Comparison of ENCODE assay signal across 12 cellular contexts in the genomic region with DNA sequence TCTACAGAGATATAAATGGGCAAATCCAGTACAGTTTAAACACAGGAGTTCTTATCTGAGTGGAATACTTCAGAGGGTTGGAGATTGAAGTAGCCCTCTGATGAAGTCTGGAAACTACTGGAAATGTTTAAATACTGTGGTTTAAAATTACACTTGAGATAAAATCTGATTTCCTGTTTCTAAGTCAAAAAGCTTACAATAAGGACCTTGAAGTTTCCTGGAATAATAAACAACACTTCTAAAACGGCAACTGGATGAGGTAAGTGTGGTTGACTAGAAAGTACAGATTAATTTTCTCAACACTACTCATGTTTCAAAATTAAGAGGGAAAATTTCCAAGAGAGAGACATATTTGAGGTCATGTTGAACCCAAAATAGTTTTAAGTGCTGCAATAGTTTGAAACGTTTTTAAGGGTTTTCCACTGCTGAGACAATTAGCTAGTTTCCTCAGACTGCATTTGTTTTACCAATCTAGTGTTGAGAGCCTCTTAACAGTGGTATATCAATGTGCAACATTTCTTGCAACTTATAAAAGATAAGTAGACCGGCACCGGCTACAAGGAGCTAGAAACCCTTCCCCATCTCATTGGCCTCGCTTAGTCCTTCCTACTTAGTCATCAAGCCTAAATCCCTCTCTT. TPM values are rescaled to one million over a fixed set of nuclear protein-coding genes. Genes with fewer than 3 reads are reported as not detected.
DNase-seq lines count a peak whose midpoint lies in the region; ATAC-seq and TF ChIP-seq lines count a peak whose summit lies in the region.
"Had no signal": no experiment of that assay in that cellular context is flagged by ENCODE, and none has a peak within 500 bp of the region (broad histone marks: within the 10 kb centered on the region; RNA-seq: fewer than 3 reads in every experiment).

No MANE protein-coding gene starts in this region.

- no TSS peak for BruUV-seq in IMR-90 (replicated peaks; lab: Mats Ljungman, UMichigan)

- H3K4me3 Mint-ChIP-seq in CD4-positive, alpha-beta T cell = no peak overlapping the region
- no peak overlapping the region for H3K4me3 Mint-ChIP-seq in activated naive CD8-positive, alpha-beta T cell treated with anti-CD3 and anti-CD28 coated beads, Interleukin-2, amount 50 U/mL, for 24 hours
- no peak overlapping the region for H3K4me3 Mint-ChIP-seq in mesothelial cell of epicardium

- no peak overlapping the region for H3K14ac ChIP-seq in IMR-90 (replicated peaks; ENCODE audit: low read depth, low read length)

- intact Hi-C loops in CD4-positive, alpha-beta T cell (cut with DNase I, micrococcal nuclease) = loop anchor here in 1 of 2 experiments (1.0 to 2.0 kb wide), 3 partner anchors 13 to 25 kb away; no protein-coding TSS in a partner anchor
- intact Hi-C loops in IMR-90 (cut with micrococcal nuclease) = no loop called here
- intact Hi-C loops in lower lobe of right lung (cut with DNase I) = no loop called here

- no peaks in the 10 kb centered on the region for H3K9me1 ChIP-seq in IMR-90 (ENCODE audit: insufficient read depth, low read length)

- TF ChIP-seq RAD21 in IMR-90 (IDR thresholded peaks at IDR 0.05; ENCODE audit: low read length) = no peak

- H3K27me3 Mint-ChIP-seq in CD4-positive, alpha-beta T cell = no peaks in the 10 kb centered on the region
- H3K27me3 Mint-ChIP-seq in activated naive CD8-positive, alpha-beta T cell treated with anti-CD3 and anti-CD28 coated beads, Interleukin-2, amount 50 U/mL, for 24 hours = no peaks in the 10 kb centered on the region
- peaks cover 27% of the 10 kb centered on the region for H3K27me3 Mint-ChIP-seq in mesothelial cell of epicardium (ENCODE audit: low read depth)

- in situ Hi-C loops in IMR-90 (cut with MboI; ENCODE audit: low sequenced_read_pairs) = no loop called here

- H4K5ac ChIP-seq in IMR-90 (ENCODE audit: low read depth, low read length) = no peak overlapping the region

- no peak overlapping the region for H2AK9ac ChIP-seq in IMR-90 (replicated peaks; ENCODE audit: low read depth, low read length, poor library complexity)

- dilution Hi-C loops in IMR-90 (cut with HindIII; ENCODE audit: low sequenced_read_pairs, unreplicated experiment) = no loop called here

- no peak overlapping the region for H2AFZ ChIP-seq in IMR-90 (replicated peaks; ENCODE audit: low read length, poor library complexity)

- CTCF ChIA-PET in CD4-positive, alpha-beta T cell (lab: Charles Lee) = interaction anchor here (1.0 to 3.2 kb wide), 9 partner anchors 9 to 151 kb away, joined by 3 to 13 read pairs (median 6); no protein-coding TSS in a partner anchor
- CTCF ChIA-PET in IMR-90 (lab: Yijun Ruan, JAX) = interaction anchor here (0.5 kb wide), 1 partner anchor 18 kb away, joined by 3 read pairs; no protein-coding TSS in a partner anchor

- no peak overlapping the region for H2BK20ac ChIP-seq in IMR-90 (ENCODE audit: low read depth, low read length)

- peak overlapping the region; percentile 54; the same call in 1 of the 2 replicates for H3K4me2 ChIP-seq in IMR-90 (ENCODE audit: low read depth, low read length)

- no peaks in the 10 kb centered on the region for H3K79me1 ChIP-seq in IMR-90 (ENCODE audit: low read depth in 1 of 2, low read length in 2 of 2)

- H3K27ac Mint-ChIP-seq in CD4-positive, alpha-beta T cell = no peak overlapping the region
- H3K27ac Mint-ChIP-seq in activated naive CD8-positive, alpha-beta T cell treated with anti-CD3 and anti-CD28 coated beads, Interleukin-2, amount 50 U/mL, for 24 hours = no peak overlapping the region
- H3K27ac Mint-ChIP-seq in mesothelial cell of epicardium = no peak overlapping the region

- no peak for TF ChIP-seq CTCF in CD4-positive, alpha-beta T cell (IDR thresholded peaks at IDR 0.05)
- TF ChIP-seq CTCF in IMR-90 (conservative IDR thresholded peaks at IDR 0.05; ENCODE audit: low read depth, low read length) (no peak), lower lobe of right lung (IDR thresholded peaks at IDR 0.05) (no peak), mesothelial cell of epicardium (IDR thresholded peaks at IDR 0.05; ENCODE audit: unreplicated experiment) (no peak)

- H3K27me3 ChIP-seq in CD4-positive, alpha-beta T cell (ENCODE audit: control insufficient read depth, insufficient read depth, low read length) = no peaks in the 10 kb centered on the region
- no peaks in the 10 kb centered on the region for H3K27me3 ChIP-seq in IMR-90 (ENCODE audit: control insufficient read depth, insufficient read depth, low read length)
- H3K27me3 ChIP-seq in lower lobe of right lung (ENCODE audit: low read depth) = no peaks in the 10 kb centered on the region
- H3K27me3 ChIP-seq: ascending aorta, gastrocnemius medialis had no signal

- POLR2A ChIA-PET in CD4-positive, alpha-beta T cell (lab: Charles Lee) = interaction anchor here (0.6 to 8.1 kb wide), 12 partner anchors 11 to 569 kb away, joined by 3 to 138 read pairs (median 9); a partner anchor contains a TSS
- POLR2A ChIA-PET in IMR-90 (lab: Charles Lee; ENCODE audit: unreplicated experiment) = no interaction called here

- no peaks in the 10 kb centered on the region for H4K20me1 ChIP-seq in IMR-90 (ENCODE audit: insufficient read depth, low read length)

- H3K56ac ChIP-seq in IMR-90 (ENCODE audit: extremely low read depth, insufficient read depth, low read length) = no peak overlapping the region

- H3K36me3 ChIP-seq in IMR-90 (ENCODE audit: control insufficient read depth, insufficient read depth, low read length) (no peaks in the 10 kb centered on the region), lower lobe of right lung (no peaks in the 10 kb centered on the region)
- H3K36me3 ChIP-seq: ascending aorta, gastrocnemius medialis had no signal

- peak overlapping the region; percentile 51 for H3K27ac ChIP-seq in CD4-positive, alpha-beta T cell (ENCODE audit: low read depth, low read length)
- peak overlapping the region; percentile 55; the same call in 1 of the 2 replicates for H3K27ac ChIP-seq in IMR-90 (ENCODE audit: insufficient read depth, low read length)
- H3K27ac ChIP-seq in lower lobe of right lung = peak overlapping the region; percentile 25
- H3K27ac ChIP-seq: ascending aorta, gastrocnemius medialis had no signal

- H3K9ac ChIP-seq in IMR-90 (ENCODE audit: low read depth, low read length) = no peak overlapping the region

- WGBS in IMR-90 (ENCODE audit: extremely low coverage in 2 of 2, insufficient read length in 1 of 2), 2 experiments = no CpG with 5 or more reads among the region's 5 CpGs

- no peak overlapping the region for H3K4me3 ChIP-seq in IMR-90 (ENCODE audit: insufficient read depth, low read depth, low read length)
- no peak overlapping the region for H3K4me3 ChIP-seq in lower lobe of right lung
- H3K4me3 ChIP-seq: ascending aorta, gastrocnemius medialis had no signal

- H3K36me3 Mint-ChIP-seq in CD4-positive, alpha-beta T cell (ENCODE audit: low read depth) = no peaks in the 10 kb centered on the region
- H3K36me3 Mint-ChIP-seq in activated naive CD8-positive, alpha-beta T cell treated with anti-CD3 and anti-CD28 coated beads, Interleukin-2, amount 50 U/mL, for 24 hours (ENCODE audit: low read depth) = no peaks in the 10 kb centered on the region
- H3K36me3 Mint-ChIP-seq in mesothelial cell of epicardium = no peaks in the 10 kb centered on the region

- H2BK5ac ChIP-seq in IMR-90 (ENCODE audit: low read depth, low read length, poor library complexity, severe bottlenecking) = no peak overlapping the region

- peaks cover 39% of the 10 kb centered on the region for H3K4me1 Mint-ChIP-seq in CD4-positive, alpha-beta T cell (ENCODE audit: low read depth)
- peaks cover 31% of the 10 kb centered on the region for H3K4me1 Mint-ChIP-seq in activated naive CD8-positive, alpha-beta T cell treated with anti-CD3 and anti-CD28 coated beads, Interleukin-2, amount 50 U/mL, for 24 hours
- no peaks in the 10 kb centered on the region for H3K4me1 Mint-ChIP-seq in mesothelial cell of epicardium

- H3K4ac ChIP-seq in IMR-90 (ENCODE audit: low read depth, low read length) = no peak overlapping the region

- no peak for DNase-seq in CD4-positive, alpha-beta T cell
- DNase-seq in IMR-90 (peak; percentile 78), lower lobe of right lung (no peak), mesothelial cell of epicardium (ENCODE audit: low spot score in 2 of 2, unreplicated experiment in 2 of 2) (no peak), activated gamma-delta T cell treated with Interleukin-2 at 50 U/mL for 16 hours (no peak)
- no peak for DNase-seq in activated naive CD8-positive, alpha-beta T cell treated with anti-CD3 and anti-CD28 coated beads, Interleukin-2, amount 50 U/mL, for 24 hours
- DNase-seq: activated CD4-positive, alpha-beta T cell treated with anti-CD3 and anti-CD28 coated beads for 1 hour; gastrocnemius medialis; NCI-H1092 treated with DMSO at 0.1 percent for 48 hours had no signal

- H3K4me1 ChIP-seq in IMR-90 (ENCODE audit: control insufficient read depth, insufficient read depth, low read length) (peaks cover 4% of the 10 kb centered on the region), lower lobe of right lung (peaks cover 55% of the 10 kb centered on the region)
- H3K4me1 ChIP-seq: ascending aorta had no signal

- no peak overlapping the region for H3K23ac ChIP-seq in IMR-90 (ENCODE audit: low read depth, low read length)

- H3K9me3 Mint-ChIP-seq in CD4-positive, alpha-beta T cell = no peaks in the 10 kb centered on the region
- no peaks in the 10 kb centered on the region for H3K9me3 Mint-ChIP-seq in activated naive CD8-positive, alpha-beta T cell treated with anti-CD3 and anti-CD28 coated beads, Interleukin-2, amount 50 U/mL, for 24 hours
- no peaks in the 10 kb centered on the region for H3K9me3 Mint-ChIP-seq in mesothelial cell of epicardium

- no peak for TF ChIP-seq POLR2A in IMR-90 (IDR thresholded peaks at IDR 0.05; ENCODE audit: low read depth, low read length)

- H4K8ac ChIP-seq in IMR-90 (ENCODE audit: low read depth in 2 of 2, low read length in 2 of 2) = no peak overlapping the region

- H3K9me3 ChIP-seq in CD4-positive, alpha-beta T cell (ENCODE audit: control insufficient read depth, low read length) = no peaks in the 10 kb centered on the region
- H3K9me3 ChIP-seq in IMR-90 (ENCODE audit: control insufficient read depth, insufficient read depth, low read length) = no peaks in the 10 kb centered on the region
- H3K9me3 ChIP-seq in lower lobe of right lung = no peaks in the 10 kb centered on the region
- H3K9me3 ChIP-seq: ascending aorta, gastrocnemius medialis had no signal

- no peak overlapping the region for H2BK15ac ChIP-seq in IMR-90 (ENCODE audit: low read depth, low read length)

- no peak overlapping the region for H2BK120ac ChIP-seq in IMR-90 (ENCODE audit: low read depth, low read length)

- no peak overlapping the region for H4K91ac ChIP-seq in IMR-90 (ENCODE audit: insufficient read depth, low read depth, low read length)

- no peak overlapping the region for H3K18ac ChIP-seq in IMR-90 (ENCODE audit: low read depth, low read length)

- H2AK5ac ChIP-seq in IMR-90 (ENCODE audit: low read depth, low read length) = no peak overlapping the region

- peak; percentile 74 for ATAC-seq in CD4-positive, alpha-beta T cell (ENCODE audit: poor library complexity)
- ATAC-seq in IMR-90 (ENCODE audit: low read depth) (peak; percentile 76), lower lobe of right lung (peak; percentile 82 to 86), GM21619 (IDR thresholded peaks at IDR 0.05; ENCODE audit: unreplicated experiment) (no peak), HG03097 (IDR thresholded peaks at IDR 0.05; ENCODE audit: low FRiP score, unreplicated experiment) (no peak)
- ATAC-seq in activated naive CD8-positive, alpha-beta T cell treated with anti-CD3 and anti-CD28 coated beads, Interleukin-2, amount 50 U/mL, for 24 hours = peak; percentile 68

RNA-seq across cellular contexts. Expression of a gene that starts 27.4 kb away (rescaled TPM):
- 100 to 1,000 TPM; 112 to 118 TPM for total RNA-seq in CD4-positive, alpha-beta T cell
- total RNA-seq in IMR-90 (2012; rRNA removed) (under 0.01 TPM in 2 replicates), lower lobe of right lung (19.4 TPM), mesothelial cell of epicardium (0.29 to 0.45 TPM (median 0.34 TPM) in 3 replicates)
- 0.09 TPM in 1 of 2 replicates, not detected in the other for polyA plus RNA-seq in IMR-90 (2012; rRNA removed)
- polyA plus RNA-seq in IMR-90 (2012; cell fraction: cytosol; rRNA removed) = 0.01 and 0.04 TPM in 2 replicates
- polyA plus RNA-seq in IMR-90 (2012; cell fraction: nucleus; rRNA removed; ENCODE audit: low replicate concordance) = 0.02 TPM in 1 of 2 replicates, not detected in the other
- total RNA-seq: ascending aorta had no signal

RNA-seq across cellular contexts. Expression of a gene that starts 41.2 kb away (rescaled TPM):
- total RNA-seq in CD4-positive, alpha-beta T cell = under 1 TPM; 0.78 to 0.88 TPM
- total RNA-seq in IMR-90 (2012; rRNA removed) (under 0.01 TPM in 1 of 2 replicates, not detected in the other), lower lobe of right lung (0.77 TPM), mesothelial cell of epicardium (0.58 to 1.1 TPM (median 0.63 TPM) in 3 replicates)
- not detected in 2 replicates for polyA plus RNA-seq in IMR-90 (2012; rRNA removed)
- 0.01 and 0.13 TPM in 2 replicates for polyA plus RNA-seq in IMR-90 (2012; cell fraction: cytosol; rRNA removed)
- polyA plus RNA-seq in IMR-90 (2012; cell fraction: nucleus; rRNA removed; ENCODE audit: low replicate concordance) = under 0.01 TPM in 1 of 2 replicates, not detected in the other

Comparison
In these comparisons a context has a peak if more than half of its experiments do, and no peak if none do; other contexts are left out.
1. ATAC-seq: peak in CD4-positive, alpha-beta T cell (single experiment), IMR-90 (single experiment), activated naive CD8-positive, alpha-beta T cell treated with anti-CD3 and anti-CD28 coated beads, Interleukin-2, amount 50 U/mL, for 24 hours (single experiment) and lower lobe of right lung (2 of 2); none in GM21619 (single experiment) and HG03097 (single experiment).
2. RNA of a gene that starts 27.4 kb away (total RNA-seq): 112 to 118 TPM in CD4-positive, alpha-beta T cell and 19.4 TPM in lower lobe of right lung (single experiment); 0.29 to 0.45 TPM in mesothelial cell of epicardium and under 0.01 TPM in IMR-90; every median in the first group is over 10 times any median in the second.
3. Peak in every context shown above with its lines, with median percentiles within 50 percentile points of each other: H3K27ac ChIP-seq.